Comparison of ENCODE assay signal across 25 cellular contexts in genomic region chr1:119485246-119485645, GRCh38. TPM values are rescaled to one million over a fixed set of nuclear protein-coding genes. Genes with fewer than 3 reads are reported as not detected.
DNase-seq lines count a peak whose midpoint lies in the region; ATAC-seq, FAIRE-seq and TF ChIP-seq lines count a peak whose summit lies in the region.
"Had no signal": no experiment of that assay in that cellular context is flagged by ENCODE, and none has a peak within 500 bp of the region (broad histone marks: within the 10 kb centered on the region; RNA-seq: fewer than 3 reads in every experiment).

No MANE protein-coding gene starts in this region.

- intact Hi-C loops in Caco-2 (cut with micrococcal nuclease; ENCODE audit: unreplicated experiment) (loop anchor here (2.0 kb wide), 2 partner anchors 44 to 58 kb away; no protein-coding TSS in a partner anchor), pancreas (cut with DNase I) (no loop called here)

- BruUV-seq in Caco-2 (replicated peaks; lab: Mats Ljungman, UMichigan), result no TSS peak

- peak overlapping the region; percentile 99 for H3K27ac Mint-ChIP-seq in Caco-2 (ENCODE audit: unreplicated experiment)
- no peak overlapping the region for H3K27ac Mint-ChIP-seq in activated T-cell treated with anti-CD3 and anti-CD28 coated beads, Interleukin-2, amount 50 U/mL, for 72 hours
- H3K27ac Mint-ChIP-seq: CD4-positive, alpha-beta memory T cell had no signal

- POLR2A ChIA-PET in Caco-2 (lab: Charles Lee), result no interaction called here

- ATAC-seq in pancreas, result peak in 3 of 4 donors; percentile 11 to 43 (median 35)
- ATAC-seq in activated T-cell treated with anti-CD3 and anti-CD28 coated beads, Interleukin-2, amount 50 U/mL, for 72 hours (replicated peaks in 1 of 2), result no peak
- ATAC-seq: A549, GM12878 had no signal

- peaks cover 61% of the 10 kb centered on the region for H3K4me1 Mint-ChIP-seq in Caco-2 (ENCODE audit: low read depth, unreplicated experiment)
- H3K4me1 Mint-ChIP-seq in activated T-cell treated with anti-CD3 and anti-CD28 coated beads, Interleukin-2, amount 50 U/mL, for 72 hours (ENCODE audit: low read depth), result no peaks in the 10 kb centered on the region
- H3K4me1 Mint-ChIP-seq: CD4-positive, alpha-beta memory T cell had no signal

- peak; percentile 23 to 62 for DNase-seq in Caco-2
- DNase-seq in NCI-H526 treated with DMSO at 0.1 percent for 48 hours (lab: John Stamatoyannopoulos, UW), result peak; percentile 45
- DNase-seq in pancreas, result no peak
- peak; percentile 5 for DNase-seq in small intestine
- DNase-seq in cortex of kidney (lab: John Stamatoyannopoulos, UW), result no peak
- no peak for DNase-seq in activated T-cell treated with anti-CD3 and anti-CD28 coated beads, Interleukin-2, amount 50 U/mL, for 72 hours
- no peak for DNase-seq in COR-L47 (lab: John Stamatoyannopoulos, UW)
- DNase-seq: 8988T; ACHN; AML-193; BE2C; CD4-positive, alpha-beta memory T cell; DMS 273 treated with DMSO at 0.1 percent for 48 hours; DMS79; EL; GDM1; GM23248; H7; HCEC 1CT had no signal

- no peak overlapping the region for H3K4me3 Mint-ChIP-seq in Caco-2 (ENCODE audit: unreplicated experiment)
- no peak overlapping the region for H3K4me3 Mint-ChIP-seq in activated T-cell treated with anti-CD3 and anti-CD28 coated beads, Interleukin-2, amount 50 U/mL, for 72 hours
- H3K4me3 Mint-ChIP-seq: CD4-positive, alpha-beta memory T cell had no signal

- H3K9me3 Mint-ChIP-seq in Caco-2 (ENCODE audit: unreplicated experiment), result peaks cover 21% of the 10 kb centered on the region
- no peaks in the 10 kb centered on the region for H3K9me3 Mint-ChIP-seq in activated T-cell treated with anti-CD3 and anti-CD28 coated beads, Interleukin-2, amount 50 U/mL, for 72 hours
- H3K9me3 Mint-ChIP-seq: CD4-positive, alpha-beta memory T cell had no signal

- no peaks in the 10 kb centered on the region for H3K9me3 ChIP-seq in Caco-2
- no peaks in the 10 kb centered on the region for H3K9me3 ChIP-seq in pancreas
- H3K9me3 ChIP-seq in small intestine (ENCODE audit: control insufficient read depth, low read depth), result no peaks in the 10 kb centered on the region
- H3K9me3 ChIP-seq: A549; BE2C; BLaER1 treated with 17β-estradiol and CSF1 and Interleukin-3, amounts not matched to agents 10 nM and 100 nM had no signal

- H3K27ac ChIP-seq in pancreas (no peak overlapping the region), small intestine (ENCODE audit: low read depth in 1 of 2, low read length in 1 of 2) (no peak overlapping the region)
- H3K27ac ChIP-seq: A549; BLaER1 treated with 17β-estradiol and CSF1 and Interleukin-3, amounts not matched to agents 10 nM and 100 nM; GM23248 had no signal

- H3K4me1 ChIP-seq in Caco-2 (peaks cover 72% of the 10 kb centered on the region), pancreas (peaks cover 17 to 37% (median 21%) of the 10 kb centered on the region in 3 donors), small intestine (ENCODE audit: control insufficient read depth in 2 of 2, insufficient read depth in 1 of 2, low read depth in 1 of 2, low read length in 1 of 2) (no peaks in the 10 kb centered on the region)
- H3K4me1 ChIP-seq: A549; BE2C; BLaER1 treated with 17β-estradiol and CSF1 and Interleukin-3, amounts not matched to agents 10 nM and 100 nM had no signal

- CTCF ChIA-PET in Caco-2 (lab: Charles Lee), result no interaction called here

- no peaks in the 10 kb centered on the region for H3K27me3 Mint-ChIP-seq in Caco-2 (ENCODE audit: insufficient read depth, unreplicated experiment)
- peaks cover 16% of the 10 kb centered on the region for H3K27me3 Mint-ChIP-seq in activated T-cell treated with anti-CD3 and anti-CD28 coated beads, Interleukin-2, amount 50 U/mL, for 72 hours (ENCODE audit: low read depth)

- no peak for FAIRE-seq in pancreas (lab: Jason Lieb, UNC)
- no peak for FAIRE-seq in small intestine (lab: Jason Lieb, UNC)
- FAIRE-seq: A549, D721Med, GM12878, GM19239, H1 had no signal

- H3K36me3 Mint-ChIP-seq in Caco-2 (ENCODE audit: insufficient read depth, unreplicated experiment), result peaks cover 7% of the 10 kb centered on the region
- no peaks in the 10 kb centered on the region for H3K36me3 Mint-ChIP-seq in activated T-cell treated with anti-CD3 and anti-CD28 coated beads, Interleukin-2, amount 50 U/mL, for 72 hours (ENCODE audit: insufficient read depth in 2 of 2)
- H3K36me3 Mint-ChIP-seq: CD4-positive, alpha-beta memory T cell had no signal

- H3K36me3 ChIP-seq in Caco-2 (ENCODE audit: control insufficient read depth, insufficient read depth, low read length) (no peaks in the 10 kb centered on the region), pancreas (no peaks in the 10 kb centered on the region), small intestine (ENCODE audit: control insufficient read depth in 2 of 2, insufficient read depth in 2 of 2, low read length in 2 of 2) (no peaks in the 10 kb centered on the region)
- H3K36me3 ChIP-seq: BE2C; BLaER1 treated with 17β-estradiol and CSF1 and Interleukin-3, amounts not matched to agents 10 nM and 100 nM had no signal

- WGBS in pancreas, 2 donors, result 24 to 25% methylated on average over 3 of the region's 3 CpGs
- WGBS in small intestine, 3 donors, result 22 to 52% (median 38%) methylated on average over 3 of the region's 3 CpGs

- no peaks in the 10 kb centered on the region for H3K27me3 ChIP-seq in Caco-2 (replicated peaks; ENCODE audit: control insufficient read depth, insufficient read depth, low read length)
- H3K27me3 ChIP-seq in pancreas, result no peaks in the 10 kb centered on the region
- H3K27me3 ChIP-seq in small intestine (ENCODE audit: control insufficient read depth in 2 of 2, insufficient read depth in 2 of 2, low read length in 2 of 2), result no peaks in the 10 kb centered on the region
- H3K27me3 ChIP-seq: BE2C; BLaER1 treated with 17β-estradiol and CSF1 and Interleukin-3, amounts not matched to agents 10 nM and 100 nM had no signal

- TF ChIP-seq CTCF in Caco-2 (IDR thresholded peaks at IDR 0.05; ENCODE audit: insufficient read depth in 1 of 2, low read depth in 1 of 2, low read length in 1 of 2, severe bottlenecking in 1 of 2, unreplicated experiment in 1 of 2) (no peak), pancreas (IDR thresholded peaks at IDR 0.05) (no peak)

- H3K4me3 ChIP-seq in Caco-2 (ENCODE audit: low read depth, low read length) (no peak overlapping the region), pancreas (no peak overlapping the region), small intestine (ENCODE audit: low read depth in 1 of 2, low read length in 2 of 2) (no peak overlapping the region)
- H3K4me3 ChIP-seq: A549; BLaER1 treated with 17β-estradiol and CSF1 and Interleukin-3, amounts not matched to agents 10 nM and 100 nM; GM12878; GM23248 had no signal

RNA-seq across cellular contexts. Expression of gene HSD3B1, which starts 21.8 kb away (rescaled TPM):
- total RNA-seq in Caco-2 (2022), result 38.0 and 40.9 TPM in 2 replicates
- total RNA-seq in pancreas, result not detected
- polyA plus RNA-seq in pancreas, result not detected
- not detected for polyA plus RNA-seq in small intestine
- total RNA-seq in activated T-cell treated with anti-CD3 and anti-CD28 coated beads, Interleukin-2, amount 50 U/mL, for 72 hours, result not detected
- total RNA-seq: CD4-positive, alpha-beta memory T cell; GM12878; GM23248; H1; H7 had no signal
- polyA plus RNA-seq: A549; CD4-positive, alpha-beta memory T cell; GM12878; GM23248; H1 had no signal

Comparison
In these comparisons a context has a peak if more than half of its experiments do, and no peak if none do; other contexts are left out.
1. DNase-seq: peak in Caco-2 (2 of 2), NCI-H526 treated with DMSO at 0.1 percent for 48 hours (single experiment) and small intestine (single experiment); none in pancreas (0 of 6), cortex of kidney (single experiment), activated T-cell treated with anti-CD3 and anti-CD28 coated beads, Interleukin-2, amount 50 U/mL, for 72 hours (0 of 2) and COR-L47 (single experiment).
2. ATAC-seq: peak in pancreas (3 of 4); none in activated T-cell treated with anti-CD3 and anti-CD28 coated beads, Interleukin-2, amount 50 U/mL, for 72 hours (0 of 2).
3. RNA of gene HSD3B1, which starts 21.8 kb away (total RNA-seq): 38.0 to 40.9 TPM in Caco-2; not detected in pancreas and not detected in activated T-cell treated with anti-CD3 and anti-CD28 coated beads, Interleukin-2, amount 50 U/mL, for 72 hours; every median in the first group is over 10 times any median in the second.